In the genomic region with DNA sequence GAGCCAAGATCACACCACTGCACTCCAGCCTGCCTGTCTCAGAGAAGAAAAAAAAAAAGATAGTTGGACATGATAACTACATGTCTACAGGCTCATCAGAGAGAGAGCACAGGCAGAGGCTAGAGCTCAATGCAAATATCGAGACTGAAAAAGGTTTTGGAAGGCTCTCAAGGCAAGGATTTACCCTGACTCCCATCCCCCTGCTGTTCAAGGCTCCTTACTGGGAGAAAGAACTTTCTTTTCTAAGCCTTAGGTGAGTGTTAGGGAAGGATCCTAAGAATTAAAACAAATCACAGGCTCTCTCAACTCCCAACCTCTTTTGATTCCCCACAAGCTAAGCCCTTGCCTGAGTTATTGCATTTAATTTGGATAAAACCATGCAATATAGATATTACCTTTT, we compare ENCODE assay signal across 32 cellular contexts.
DNase-seq lines count a peak whose midpoint lies in the region; ATAC-seq and TF ChIP-seq lines count a peak whose summit lies in the region.
"Had no signal": no experiment of that assay in that cellular context is flagged by ENCODE, and none has a peak within 500 bp of the region (broad histone marks: within the 10 kb centered on the region; RNA-seq: fewer than 3 reads in every experiment).

No MANE protein-coding gene starts in this region.

- H3K4me1 Mint-ChIP-seq in GM23338 (peaks cover 5% of the 10 kb centered on the region; the same call in 2 of the 3 replicates), WTC11 (peaks cover 15% of the 10 kb centered on the region), endodermal cell (peaks cover 24% of the 10 kb centered on the region)
- H3K4me1 Mint-ChIP-seq: B cell; CD14-positive monocyte; CD4-positive, alpha-beta memory T cell; CD4-positive, CD25-positive, alpha-beta regulatory T cell; CD8-positive, alpha-beta memory T cell had no signal

- no peak for TF ChIP-seq RAD21 in IMR-90 (IDR thresholded peaks at IDR 0.05; ENCODE audit: low read length)

- intact Hi-C loops in IMR-90 (cut with micrococcal nuclease), result no loop called here

- H2BK15ac ChIP-seq in IMR-90 (ENCODE audit: low read depth, low read length), result no peak overlapping the region

- no peaks in the 10 kb centered on the region for H3K9me2 ChIP-seq in GM23338 (ENCODE audit: insufficient read depth)

- no peak overlapping the region for H2BK5ac ChIP-seq in IMR-90 (ENCODE audit: low read depth, low read length, poor library complexity, severe bottlenecking)

- in situ Hi-C loops in IMR-90 (cut with MboI; ENCODE audit: low sequenced_read_pairs), result no loop called here

- H3K9me1 ChIP-seq in IMR-90 (ENCODE audit: insufficient read depth, low read length), result no peaks in the 10 kb centered on the region

- DNase-seq in GM23338 (ENCODE audit: low spot score), result no peak
- no peak for DNase-seq in IMR-90
- no peak for DNase-seq in WTC11 (ENCODE audit: low spot score)
- DNase-seq in endodermal cell, result no peak
- no peak for DNase-seq in RWPE1 (ENCODE audit: low spot score)
- DNase-seq in GM19238 (ENCODE audit: insufficient read length, low spot score), result no peak
- DNase-seq: 8988T; AML-193; BE2C; Caco-2; Calu3; CD4-positive, alpha-beta memory T cell; CD4-positive, alpha-beta T cell; CD4-positive, CD25-positive, alpha-beta regulatory T cell; CD8-positive, alpha-beta memory T cell; CD8-positive, alpha-beta T cell; COR-L47; DMS 273 treated with DMSO at 0.1 percent for 48 hours; DMS153; DMS79; DMS79 treated with DMSO at 0.1 percent for 48 hours; DND-41; EL had no signal

- H3K4me2 ChIP-seq in GM23338 (no peak overlapping the region), IMR-90 (ENCODE audit: low read depth, low read length) (no peak overlapping the region)
- H3K4me2 ChIP-seq: A549; BLaER1; BLaER1 treated with 17β-estradiol and CSF1 and Interleukin-3, amounts not matched to agents 10 nM and 100 nM had no signal

- H3K9me3 ChIP-seq in IMR-90 (ENCODE audit: control insufficient read depth, insufficient read depth, low read length) (no peaks in the 10 kb centered on the region), endodermal cell (ENCODE audit: control insufficient read depth, low read length) (no peaks in the 10 kb centered on the region)
- H3K9me3 ChIP-seq: A549; BE2C; BLaER1; BLaER1 treated with 17β-estradiol and CSF1 and Interleukin-3, amounts not matched to agents 10 nM and 100 nM; Caco-2 had no signal

- no peak for TF ChIP-seq POLR2A in IMR-90 (IDR thresholded peaks at IDR 0.05; ENCODE audit: low read depth, low read length)

- no peaks in the 10 kb centered on the region for H3K79me2 ChIP-seq in GM23338 (replicated peaks; ENCODE audit: insufficient read depth)

- H3K36me3 Mint-ChIP-seq in GM23338 (ENCODE audit: low read depth), result no peaks in the 10 kb centered on the region
- H3K36me3 Mint-ChIP-seq in WTC11, result no peaks in the 10 kb centered on the region; the same call in 1 of the 2 replicates
- no peaks in the 10 kb centered on the region for H3K36me3 Mint-ChIP-seq in endodermal cell (ENCODE audit: low read depth)
- H3K36me3 Mint-ChIP-seq: CD14-positive monocyte; CD4-positive, alpha-beta memory T cell; CD4-positive, CD25-positive, alpha-beta regulatory T cell; CD8-positive, alpha-beta memory T cell; CD8-positive, alpha-beta T cell had no signal

- dilution Hi-C loops in IMR-90 (cut with HindIII; ENCODE audit: low sequenced_read_pairs, unreplicated experiment), result no loop called here

- H4K91ac ChIP-seq in IMR-90 (ENCODE audit: insufficient read depth, low read depth, low read length), result no peak overlapping the region

- CTCF ChIA-PET in IMR-90 (lab: Yijun Ruan, JAX), result no interaction called here
- CTCF ChIA-PET in WTC11 (lab: Charles Lee), result no interaction called here
- CTCF ChIA-PET in RWPE1 (lab: Yijun Ruan, JAX), result no interaction called here

- no peaks in the 10 kb centered on the region for H3K4me1 ChIP-seq in GM23338 (ENCODE audit: insufficient read depth)
- no peaks in the 10 kb centered on the region for H3K4me1 ChIP-seq in IMR-90 (ENCODE audit: control insufficient read depth, insufficient read depth, low read length)
- no peaks in the 10 kb centered on the region for H3K4me1 ChIP-seq in endodermal cell (ENCODE audit: control insufficient read depth, insufficient read depth, low read length)
- H3K4me1 ChIP-seq: A549, BE2C, Caco-2 had no signal

- no CpG with 5 or more reads among the region's 1 CpG for WGBS in IMR-90 (ENCODE audit: extremely low coverage in 2 of 2, insufficient read length in 1 of 2), 2 experiments
- 82 to 100% methylated on average over 1 of the region's 1 CpG for WGBS in endodermal cell (ENCODE audit: insufficient coverage in 1 of 2, insufficient read length in 1 of 2), 2 experiments

- no peak overlapping the region for H3K56ac ChIP-seq in IMR-90 (ENCODE audit: extremely low read depth, insufficient read depth, low read length)

- H3K4me3 ChIP-seq in GM23338 (no peak overlapping the region), IMR-90 (ENCODE audit: insufficient read depth, low read depth, low read length) (no peak overlapping the region), endodermal cell (ENCODE audit: low read length) (no peak overlapping the region)
- H3K4me3 ChIP-seq: A549; BLaER1; BLaER1 treated with 17β-estradiol and CSF1 and Interleukin-3, amounts not matched to agents 10 nM and 100 nM had no signal

- TF ChIP-seq CTCF in GM23338 (conservative IDR thresholded peaks at IDR 0.05; ENCODE audit: low read depth in 2 of 2) (no peak), IMR-90 (conservative IDR thresholded peaks at IDR 0.05; ENCODE audit: low read depth, low read length) (no peak), WTC11 (IDR thresholded peaks at IDR 0.05) (no peak), endodermal cell (conservative IDR thresholded peaks at IDR 0.05) (peak; percentile 27), RWPE1 (conservative IDR thresholded peaks at IDR 0.05; ENCODE audit: low read depth) (no peak)

- peak overlapping the region; percentile 47; the same call in 1 of the 2 replicates for H3K18ac ChIP-seq in IMR-90 (ENCODE audit: low read depth, low read length)

- no peaks in the 10 kb centered on the region for H3K27me3 ChIP-seq in GM23338 (ENCODE audit: insufficient read depth)
- no peaks in the 10 kb centered on the region for H3K27me3 ChIP-seq in IMR-90 (ENCODE audit: control insufficient read depth, insufficient read depth, low read length)
- no peaks in the 10 kb centered on the region for H3K27me3 ChIP-seq in endodermal cell (ENCODE audit: control insufficient read depth, insufficient read depth, low read length, poor library complexity, severe bottlenecking)
- H3K27me3 ChIP-seq: BE2C; BLaER1; BLaER1 treated with 17β-estradiol and CSF1 and Interleukin-3, amounts not matched to agents 10 nM and 100 nM had no signal

- H3K14ac ChIP-seq in IMR-90 (replicated peaks; ENCODE audit: low read depth, low read length), result no peak overlapping the region

- H3K27ac ChIP-seq in GM23338 (ENCODE audit: low read depth) (no peak overlapping the region), IMR-90 (ENCODE audit: insufficient read depth, low read length) (no peak overlapping the region), endodermal cell (ENCODE audit: low read depth, low read length) (no peak overlapping the region), RWPE1 (no peak overlapping the region)
- H3K27ac ChIP-seq: 22Rv1; A549; BLaER1; BLaER1 treated with 17β-estradiol and CSF1 and Interleukin-3, amounts not matched to agents 10 nM and 100 nM; C4-2B had no signal

- H3K9ac ChIP-seq in IMR-90 (ENCODE audit: low read depth, low read length) (no peak overlapping the region), endodermal cell (ENCODE audit: extremely low read depth, low read length, poor library complexity, severe bottlenecking) (no peak overlapping the region)
- H3K9ac ChIP-seq: BLaER1; BLaER1 treated with 17β-estradiol and CSF1 and Interleukin-3, amounts not matched to agents 10 nM and 100 nM had no signal

- no peaks in the 10 kb centered on the region for H3K9me3 Mint-ChIP-seq in GM23338
- peaks cover 16% of the 10 kb centered on the region; the same call in 1 of the 2 replicates for H3K9me3 Mint-ChIP-seq in WTC11
- no peaks in the 10 kb centered on the region for H3K9me3 Mint-ChIP-seq in endodermal cell
- H3K9me3 Mint-ChIP-seq: CD4-positive, alpha-beta T cell; CD8-positive, alpha-beta T cell had no signal

- H3K4me3 Mint-ChIP-seq in GM23338 (no peak overlapping the region), WTC11 (no peak overlapping the region), endodermal cell (no peak overlapping the region)
- H3K4me3 Mint-ChIP-seq: B cell; CD14-positive monocyte; CD4-positive, alpha-beta memory T cell; CD4-positive, alpha-beta T cell; CD4-positive, CD25-positive, alpha-beta regulatory T cell; CD8-positive, alpha-beta memory T cell; CD8-positive, alpha-beta T cell had no signal

- no peak overlapping the region for H2AFZ ChIP-seq in GM23338
- no peak overlapping the region for H2AFZ ChIP-seq in IMR-90 (replicated peaks; ENCODE audit: low read length, poor library complexity)

- no peak overlapping the region for H2BK120ac ChIP-seq in IMR-90 (ENCODE audit: low read depth, low read length)

- no peak overlapping the region for H2AK9ac ChIP-seq in IMR-90 (replicated peaks; ENCODE audit: low read depth, low read length, poor library complexity)

- no peaks in the 10 kb centered on the region for H3K27me3 Mint-ChIP-seq in GM23338 (ENCODE audit: insufficient read depth, low read depth, poor library complexity)
- no peaks in the 10 kb centered on the region; the same call in 1 of the 2 replicates for H3K27me3 Mint-ChIP-seq in WTC11 (ENCODE audit: low read depth)
- H3K27me3 Mint-ChIP-seq in endodermal cell (ENCODE audit: insufficient read depth), result no peaks in the 10 kb centered on the region
- H3K27me3 Mint-ChIP-seq: B cell; CD4-positive, alpha-beta memory T cell; CD4-positive, alpha-beta T cell; CD4-positive, CD25-positive, alpha-beta regulatory T cell; CD8-positive, alpha-beta memory T cell had no signal

- ATAC-seq in GM23338 (peak; percentile 74), IMR-90 (ENCODE audit: low read depth) (no peak), WTC11 (peak; percentile 59), GM21367 (IDR thresholded peaks at IDR 0.05; ENCODE audit: unreplicated experiment) (no peak), HG03342 (IDR thresholded peaks at IDR 0.05; ENCODE audit: unreplicated experiment) (no peak)
- ATAC-seq: A549; CD8-positive, alpha-beta T cell had no signal

- H3K27ac Mint-ChIP-seq in GM23338, result no peak overlapping the region
- H3K27ac Mint-ChIP-seq in WTC11, result no peak overlapping the region
- no peak overlapping the region for H3K27ac Mint-ChIP-seq in endodermal cell
- H3K27ac Mint-ChIP-seq: B cell; CD14-positive monocyte; CD4-positive, alpha-beta memory T cell; CD4-positive, alpha-beta T cell; CD4-positive, CD25-positive, alpha-beta regulatory T cell; CD8-positive, alpha-beta memory T cell; CD8-positive, alpha-beta T cell had no signal

- no TSS peak for BruUV-seq in IMR-90 (replicated peaks; lab: Mats Ljungman, UMichigan)

- no peaks in the 10 kb centered on the region for H4K20me1 ChIP-seq in GM23338 (replicated peaks; ENCODE audit: insufficient read depth)
- no peaks in the 10 kb centered on the region for H4K20me1 ChIP-seq in IMR-90 (ENCODE audit: insufficient read depth, low read length)
- H4K20me1 ChIP-seq: BLaER1; BLaER1 treated with 17β-estradiol and CSF1 and Interleukin-3, amounts not matched to agents 10 nM and 100 nM had no signal

- H2BK20ac ChIP-seq in IMR-90 (ENCODE audit: low read depth, low read length), result no peak overlapping the region

- no peaks in the 10 kb centered on the region for H3K79me1 ChIP-seq in IMR-90 (ENCODE audit: low read depth in 1 of 2, low read length in 2 of 2)

- POLR2A ChIA-PET in IMR-90 (lab: Charles Lee; ENCODE audit: unreplicated experiment), result no interaction called here
- POLR2A ChIA-PET in WTC11 (lab: Charles Lee), result no interaction called here
- POLR2A ChIA-PET in RWPE1 (lab: Yijun Ruan, JAX; ENCODE audit: low non-redundant PET), result no interaction called here

- H3K23ac ChIP-seq in IMR-90 (ENCODE audit: low read depth, low read length), result no peak overlapping the region

- H3K36me3 ChIP-seq in GM23338 (ENCODE audit: insufficient read depth) (no peaks in the 10 kb centered on the region), IMR-90 (ENCODE audit: control insufficient read depth, insufficient read depth, low read length) (no peaks in the 10 kb centered on the region), endodermal cell (ENCODE audit: control insufficient read depth, insufficient read depth, low read length) (no peaks in the 10 kb centered on the region)
- H3K36me3 ChIP-seq: BE2C; BLaER1; BLaER1 treated with 17β-estradiol and CSF1 and Interleukin-3, amounts not matched to agents 10 nM and 100 nM had no signal

- no peak overlapping the region for H2AK5ac ChIP-seq in IMR-90 (ENCODE audit: low read depth, low read length)

- no peak overlapping the region for H3K4ac ChIP-seq in IMR-90 (ENCODE audit: low read depth, low read length)

- H4K5ac ChIP-seq in IMR-90 (ENCODE audit: low read depth, low read length), result no peak overlapping the region

- no peak overlapping the region for H4K8ac ChIP-seq in IMR-90 (ENCODE audit: low read depth in 2 of 2, low read length in 2 of 2)

- H3F3A ChIP-seq in GM23338 (replicated peaks; ENCODE audit: low read depth), result no peaks in the 10 kb centered on the region

Comparison
In these comparisons a context has a peak if more than half of its experiments do, and no peak if none do; other contexts are left out.
1. ATAC-seq: peak in GM23338 (single experiment) and WTC11 (single experiment); none in IMR-90 (single experiment), GM21367 (single experiment) and HG03342 (single experiment).